In genomic region chr2:55810621-55811020, GRCh38 we compare ENCODE assay signal across 9 cellular contexts.
"Had no signal": no experiment of that assay in that cellular context is flagged by ENCODE, and none has a peak within 500 bp of the region (broad histone marks: within the 10 kb centered on the region; RNA-seq: fewer than 3 reads in every experiment).

No MANE protein-coding gene starts in this region.

- H3K27me3 ChIP-seq: neutrophil, right atrium auricular region had no signal

- ATAC-seq: naive thymus-derived CD4-positive, alpha-beta T cell had no signal

- DNase-seq: activated CD4-positive, alpha-beta T cell treated with anti-CD3 and anti-CD28 coated beads, Interleukin-2, amount 50 U/mL, for 1 hour; activated naive CD4-positive, alpha-beta T cell treated with anti-CD3 and anti-CD28 coated beads, Interleukin-2, amount 50 U/mL, for 16 hours; hypothalamus; naive thymus-derived CD4-positive, alpha-beta T cell; stimulated activated CD4-positive, alpha-beta T cell treated with anti-CD3 and anti-CD28 coated beads, Interleukin-2, amount 100 ng/mL, for 24 hours; stimulated activated naive CD4-positive, alpha-beta T cell had no signal

- H3K27ac ChIP-seq: neutrophil had no signal

- H3K36me3 ChIP-seq: neutrophil, right atrium auricular region had no signal

- H3K4me3 ChIP-seq: lung, right atrium auricular region had no signal
